In genomic region chr21:15695241-15695640, GRCh38 we compare ENCODE assay signal across 22 cellular contexts.
"Had no signal": no experiment of that assay in that cellular context is flagged by ENCODE, and none has a peak within 500 bp of the region (broad histone marks: within the 10 kb centered on the region; RNA-seq: fewer than 3 reads in every experiment).

No MANE protein-coding gene starts in this region.

- H3K79me2 ChIP-seq: hepatocyte had no signal

- H3K4me3 Mint-ChIP-seq: dendritic cell treated with granulocyte-macrophage colony-stimulating factor and Interleukin-4, amounts not matched to agents 40 ng/mL and 50 ng/mL, for 4 days; effector memory CD8-positive, alpha-beta T cell; endodermal cell; immature natural killer cell; mesothelial cell of epicardium; naive B cell; naive thymus-derived CD8-positive, alpha-beta T cell had no signal

- ATAC-seq: effector memory CD8-positive, alpha-beta T cell; gastroesophageal sphincter; heart left ventricle; left cardiac atrium; left lung; left ventricle myocardium superior; lower lobe of right lung; mucosa of descending colon; naive thymus-derived CD8-positive, alpha-beta T cell had no signal

- H3K36me3 ChIP-seq: colonic mucosa, esophagus muscularis mucosa, gastroesophageal sphincter, heart left ventricle, left lung, lower lobe of right lung had no signal

- DNase-seq: colonic mucosa; cortex of kidney; effector CD8-positive, alpha-beta T cell; effector memory CD8-positive, alpha-beta T cell; endodermal cell; heart left ventricle; hypothalamus; immature natural killer cell; left cardiac atrium; left lung; left ventricle myocardium superior; lower lobe of right lung; mesenchymal stem cell; mucosa of descending colon; naive B cell; naive thymus-derived CD8-positive, alpha-beta T cell had no signal

- H3K27me3 ChIP-seq: colonic mucosa, esophagus muscularis mucosa, gastroesophageal sphincter, heart left ventricle, hepatocyte, left lung had no signal

- H3K4me2 ChIP-seq: hepatocyte had no signal

- H3K4me1 ChIP-seq: colonic mucosa, gastroesophageal sphincter, heart left ventricle, left lung, lower lobe of right lung had no signal

- H3K36me3 Mint-ChIP-seq: immature natural killer cell; mesothelial cell of epicardium; naive thymus-derived CD8-positive, alpha-beta T cell had no signal

- H3K9me3 ChIP-seq: colonic mucosa, esophagus muscularis mucosa, gastroesophageal sphincter, left lung, lower lobe of right lung, mucosa of descending colon had no signal

- H3K27ac Mint-ChIP-seq: dendritic cell treated with granulocyte-macrophage colony-stimulating factor and Interleukin-4, amounts not matched to agents 40 ng/mL and 50 ng/mL, for 4 days; effector memory CD8-positive, alpha-beta T cell; endodermal cell; immature natural killer cell; mesothelial cell of epicardium; naive B cell; naive thymus-derived CD8-positive, alpha-beta T cell had no signal

- H3K4me3 ChIP-seq: colonic mucosa, esophagus muscularis mucosa, gastroesophageal sphincter, heart left ventricle, hepatocyte, left lung, lower lobe of right lung, mucosa of descending colon had no signal

- H3K9me3 Mint-ChIP-seq: effector memory CD8-positive, alpha-beta T cell; immature natural killer cell had no signal

- H2AFZ ChIP-seq: hepatocyte had no signal

- H3K4me1 Mint-ChIP-seq: endodermal cell; immature natural killer cell; mesothelial cell of epicardium; naive B cell; naive thymus-derived CD8-positive, alpha-beta T cell had no signal

- H3K27ac ChIP-seq: colonic mucosa, epithelial cell of prostate, esophagus muscularis mucosa, gastroesophageal sphincter, heart left ventricle, hepatocyte, left lung, lower lobe of right lung had no signal
